ENCODE assay signal across 8 cellular contexts in the genomic region with DNA sequence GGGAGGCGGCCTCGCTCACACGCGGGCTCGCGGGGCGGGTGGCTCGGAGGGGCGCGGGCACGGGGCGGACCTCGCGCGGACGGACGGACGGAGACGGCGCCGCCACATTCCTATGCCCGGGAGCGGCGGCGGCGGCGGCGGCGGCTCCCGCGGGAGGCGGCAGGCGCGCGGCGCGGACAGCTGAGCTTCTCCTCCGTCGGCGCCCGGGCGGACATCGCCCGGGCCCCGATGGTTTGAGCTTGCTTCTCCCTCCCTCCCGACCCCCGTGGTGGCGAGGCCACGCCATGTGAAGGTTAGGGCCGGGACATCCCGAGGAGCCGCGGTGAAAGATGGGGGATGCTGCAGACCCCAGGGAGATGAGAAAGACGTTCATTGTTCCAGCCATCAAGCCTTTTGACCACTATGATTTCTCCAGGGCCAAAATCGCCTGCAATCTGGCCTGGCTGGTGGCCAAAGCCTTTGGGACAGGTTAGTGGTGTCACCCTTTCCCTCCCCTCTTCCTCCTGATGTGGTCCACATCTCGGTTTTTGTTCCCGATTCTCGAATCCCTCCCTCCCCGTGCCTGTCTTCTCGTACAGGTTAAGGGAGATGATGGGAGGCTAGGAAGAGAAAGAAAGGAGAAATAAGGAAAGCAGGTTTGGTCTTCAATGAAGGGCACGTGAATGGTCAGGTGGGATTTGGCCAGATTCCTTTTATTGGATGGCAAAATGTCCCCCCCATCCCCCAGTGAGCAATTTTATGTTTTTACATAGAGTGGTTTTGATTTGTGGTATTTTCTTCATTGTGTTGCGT. TPM values are rescaled to one million over a fixed set of nuclear protein-coding genes. Genes with fewer than 3 reads are reported as not detected.
DNase-seq lines count a peak whose midpoint lies in the region; ATAC-seq and TF ChIP-seq lines count a peak whose summit lies in the region.

No MANE protein-coding gene starts in this region.

- peak overlapping the region; percentile 16 for H4K5ac ChIP-seq in IMR-90 (ENCODE audit: low read depth, low read length)

- peak overlapping the region; percentile 99 for H2BK5ac ChIP-seq in IMR-90 (ENCODE audit: low read depth, low read length, poor library complexity, severe bottlenecking)

- 3% methylated on average over 30 of the region's 62 CpGs; no CpG with 5 or more reads in 1 of the 2 experiments for WGBS in IMR-90 (ENCODE audit: extremely low coverage in 2 of 2, insufficient read length in 1 of 2), 2 experiments
- WGBS in sigmoid colon, 2 donors: 1% methylated on average over 62 of the region's 62 CpGs

- peak overlapping the region; percentile 54 to 62; a peak in 3 of 4 replicates for H4K8ac ChIP-seq in IMR-90 (ENCODE audit: low read depth in 2 of 2, low read length in 2 of 2)

- H2BK20ac ChIP-seq in IMR-90 (ENCODE audit: low read depth, low read length): no peak overlapping the region; the same call in 1 of the 2 replicates

- H2AFZ ChIP-seq in IMR-90 (replicated peaks; ENCODE audit: low read length, poor library complexity): peak overlapping the region; percentile 100

- H3K27ac ChIP-seq in IMR-90 (ENCODE audit: insufficient read depth, low read length) (peak overlapping the region; percentile 100), ascending aorta (peak overlapping the region; percentile 97 to 100), sigmoid colon (peak overlapping the region; percentile 97 to 100 (median 100))

- TF ChIP-seq POLR2A in IMR-90 (IDR thresholded peaks at IDR 0.05; ENCODE audit: low read depth, low read length) (no peak; the same call in 1 of the 2 replicates), sigmoid colon (IDR thresholded peaks at IDR 0.05) (no peak)

- peak overlapping the region; percentile 4; the same call in 1 of the 2 replicates for H2BK120ac ChIP-seq in IMR-90 (ENCODE audit: low read depth, low read length)

- in situ Hi-C loops in IMR-90 (cut with MboI; ENCODE audit: low sequenced_read_pairs): no loop called here

- peak overlapping the region; percentile 88 for H3K23ac ChIP-seq in IMR-90 (ENCODE audit: low read depth, low read length)

- peak overlapping the region; percentile 78 for H3K18ac ChIP-seq in IMR-90 (ENCODE audit: low read depth, low read length)

- peak overlapping the region; percentile 93 for H3K4me2 ChIP-seq in IMR-90 (ENCODE audit: low read depth, low read length)

- H3K14ac ChIP-seq in IMR-90 (replicated peaks; ENCODE audit: low read depth, low read length): peak overlapping the region; percentile 98

- peak overlapping the region; percentile 67 for H3K56ac ChIP-seq in IMR-90 (ENCODE audit: extremely low read depth, insufficient read depth, low read length)

- no peak for TF ChIP-seq RAD21 in IMR-90 (IDR thresholded peaks at IDR 0.05; ENCODE audit: low read length)

- H3K79me1 ChIP-seq in IMR-90 (ENCODE audit: low read depth in 1 of 2, low read length in 2 of 2): peaks cover 3 to 30% of the 10 kb centered on the region in 2 experiments; a peak in 2 of 4 replicates

- ATAC-seq in GM21381 (IDR thresholded peaks at IDR 0.05; ENCODE audit: unreplicated experiment) (peak; percentile 51), IMR-90 (ENCODE audit: low read depth) (no peak; the same call in 1 of the 2 replicates)

- no peaks in the 10 kb centered on the region for H3K36me3 ChIP-seq in IMR-90 (ENCODE audit: control insufficient read depth, insufficient read depth, low read length)
- H3K36me3 ChIP-seq in ascending aorta: no peaks in the 10 kb centered on the region
- no peaks in the 10 kb centered on the region for H3K36me3 ChIP-seq in iPS-15b (ENCODE audit: control insufficient read depth, insufficient read depth, low read length)
- no peaks in the 10 kb centered on the region for H3K36me3 ChIP-seq in sigmoid colon

- POLR2A ChIA-PET in IMR-90 (lab: Charles Lee; ENCODE audit: unreplicated experiment): interaction anchor here (1.7 kb wide), 1 partner anchor 69 kb away, joined by 11 read pairs; a partner anchor contains a TSS

- H3K9ac ChIP-seq in IMR-90 (ENCODE audit: low read depth, low read length) (peak overlapping the region; percentile 99), iPS-15b (ENCODE audit: low read depth, low read length) (peak overlapping the region; percentile 70)

- intact Hi-C loops in IMR-90 (cut with micrococcal nuclease): loop anchor here (1.0 to 5.0 kb wide), 4 partner anchors 43 to 117 kb away; no protein-coding TSS in a partner anchor
- intact Hi-C loops in ascending aorta (cut with DNase I): loop anchor here (1.0 to 2.0 kb wide), 3 partner anchors 37 to 119 kb away; a partner anchor contains a TSS
- intact Hi-C loops in sigmoid colon (cut with DNase I): loop anchor here (1.0 to 5.0 kb wide), 4 partner anchors 38 to 119 kb away; a partner anchor contains a TSS

- DNase-seq in COLO668 (lab: John Stamatoyannopoulos, UW; ENCODE audit: unreplicated experiment): peak; percentile 73
- no peak for DNase-seq in IMR-90
- DNase-seq in ascending aorta (ENCODE audit: low spot score in 2 of 2): peak in 1 of 2 donors; percentile 92
- peak; percentile 74 for DNase-seq in sigmoid colon
- DNase-seq in T1000 (lab: John Stamatoyannopoulos, UW): no peak
- DNase-seq in HK-2 (ENCODE audit: unreplicated experiment): no peak

- no peak for TF ChIP-seq CTCF in IMR-90 (conservative IDR thresholded peaks at IDR 0.05; ENCODE audit: low read depth, low read length)
- no peak for TF ChIP-seq CTCF in ascending aorta (IDR thresholded peaks at IDR 0.05)
- no peak for TF ChIP-seq CTCF in sigmoid colon (IDR thresholded peaks at IDR 0.05)

- CTCF ChIA-PET in IMR-90 (lab: Yijun Ruan, JAX): no interaction called here

- H3K4me1 ChIP-seq in IMR-90 (ENCODE audit: control insufficient read depth, insufficient read depth, low read length) (peaks cover 2% of the 10 kb centered on the region; the same call in 1 of the 2 replicates), ascending aorta (peaks cover 0 to 21% of the 10 kb centered on the region in 2 donors), iPS-15b (ENCODE audit: control insufficient read depth, insufficient read depth, low read length) (peaks cover 11% of the 10 kb centered on the region), sigmoid colon (peaks cover 0 to 48% (median 39%) of the 10 kb centered on the region in 4 donors)

- peak overlapping the region; percentile 73; the same call in 1 of the 3 replicates for H2BK15ac ChIP-seq in IMR-90 (ENCODE audit: low read depth, low read length)

- peak overlapping the region; percentile 97 for H3K4ac ChIP-seq in IMR-90 (ENCODE audit: low read depth, low read length)

- dilution Hi-C loops in IMR-90 (cut with HindIII; ENCODE audit: low sequenced_read_pairs, unreplicated experiment): no loop called here

- H2AK9ac ChIP-seq in IMR-90 (replicated peaks; ENCODE audit: low read depth, low read length, poor library complexity): peak overlapping the region; percentile 98

- H4K91ac ChIP-seq in IMR-90 (ENCODE audit: insufficient read depth, low read depth, low read length): peak overlapping the region; percentile 96

- H2AK5ac ChIP-seq in IMR-90 (ENCODE audit: low read depth, low read length): peak overlapping the region; percentile 95

- H3K27me3 ChIP-seq in IMR-90 (ENCODE audit: control insufficient read depth, insufficient read depth, low read length) (no peaks in the 10 kb centered on the region), ascending aorta (no peaks in the 10 kb centered on the region), iPS-15b (ENCODE audit: control insufficient read depth, insufficient read depth, low read length) (peaks cover 10% of the 10 kb centered on the region), sigmoid colon (no peaks in the 10 kb centered on the region)

- H3K9me3 ChIP-seq in IMR-90 (ENCODE audit: control insufficient read depth, insufficient read depth, low read length): no peaks in the 10 kb centered on the region
- no peaks in the 10 kb centered on the region for H3K9me3 ChIP-seq in ascending aorta
- H3K9me3 ChIP-seq in iPS-15b (ENCODE audit: control insufficient read depth, insufficient read depth, low read length): no peaks in the 10 kb centered on the region
- no peaks in the 10 kb centered on the region for H3K9me3 ChIP-seq in sigmoid colon

- no peak for TF ChIP-seq EP300 in sigmoid colon (IDR thresholded peaks at IDR 0.05)

- peaks cover 4% of the 10 kb centered on the region; the same call in 1 of the 2 replicates for H3K9me1 ChIP-seq in IMR-90 (ENCODE audit: insufficient read depth, low read length)

- no TSS peak for BruUV-seq in IMR-90 (replicated peaks; lab: Mats Ljungman, UMichigan)

- H4K20me1 ChIP-seq in IMR-90 (ENCODE audit: insufficient read depth, low read length): peaks cover 40% of the 10 kb centered on the region

- H3K4me3 ChIP-seq in IMR-90 (ENCODE audit: insufficient read depth, low read depth, low read length) (peak overlapping the region; percentile 96), ascending aorta (peak overlapping the region; percentile 77 to 99), iPS-15b (ENCODE audit: low read depth, low read length) (peak overlapping the region; percentile 91), sigmoid colon (peak overlapping the region; percentile 73 to 96 (median 88))

TF ChIP-seq in IMR-90, 13 proteins besides CTCF, POLR2A, EP300 and RAD21:
- TF ChIP-seq NFE2L2 (IDR thresholded peaks at IDR 0.05; ENCODE audit: low read depth, low read length): no peak
- TF ChIP-seq, protein P1, sequence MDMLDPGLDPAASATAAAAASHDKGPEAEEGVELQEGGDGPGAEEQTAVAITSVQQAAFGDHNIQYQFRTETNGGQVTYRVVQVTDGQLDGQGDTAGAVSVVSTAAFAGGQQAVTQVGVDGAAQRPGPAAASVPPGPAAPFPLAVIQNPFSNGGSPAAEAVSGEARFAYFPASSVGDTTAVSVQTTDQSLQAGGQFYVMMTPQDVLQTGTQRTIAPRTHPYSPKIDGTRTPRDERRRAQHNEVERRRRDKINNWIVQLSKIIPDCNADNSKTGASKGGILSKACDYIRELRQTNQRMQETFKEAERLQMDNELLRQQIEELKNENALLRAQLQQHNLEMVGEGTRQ (IDR thresholded peaks at IDR 0.05; ENCODE audit: low read depth, low read length): peak; percentile 41; the same call in 1 of the 2 replicates
- TF ChIP-seq MXI1 (IDR thresholded peaks at IDR 0.05; ENCODE audit: borderline replicate concordance, low read depth, low read length): peak; percentile 52; the same call in 1 of the 2 replicates
- TF ChIP-seq SMC3 (IDR thresholded peaks at IDR 0.05; ENCODE audit: low read depth, low read length): no peak
TF ChIP-seq in IMR-90: peak in this region for 2.

RNA-seq across cellular contexts. Expression of a gene that starts 1.0 kb away (rescaled TPM):
- 29.4 and 43.0 TPM in 2 replicates for total RNA-seq in IMR-90 (2012; rRNA removed)
- polyA plus RNA-seq in IMR-90 (2012; rRNA removed): 6.9 and 8.3 TPM in 2 replicates
- 0.97 and 1.1 TPM in 2 replicates for polyA plus RNA-seq in IMR-90 (2012; cell fraction: cytosol; rRNA removed)
- 0.85 and 10.6 TPM in 2 replicates for polyA plus RNA-seq in IMR-90 (2012; cell fraction: nucleus; rRNA removed; ENCODE audit: low replicate concordance)
- 22.4 TPM for total RNA-seq in ascending aorta
- 10 to 100 TPM; 31.8 to 40.7 (median 38.6) TPM for total RNA-seq in sigmoid colon
- 1 to 10 TPM; 1.2 to 3.9 (median 3.6) TPM for polyA plus RNA-seq in sigmoid colon

Comparison
In these comparisons a context has a peak if more than half of its experiments do, and no peak if none do; other contexts are left out.
1. DNase-seq: peak in COLO668 (single experiment) and sigmoid colon (single experiment); none in IMR-90 (single experiment), T1000 (single experiment) and HK-2 (single experiment).
2. Peak in every context shown above with its lines, with median percentiles within 50 percentile points of each other: H3K27ac ChIP-seq and H3K4me3 ChIP-seq.